Comparison of ENCODE assay signal across 22 cellular contexts in genomic region chr4:89137695-89138094, GRCh38.
"Had no signal": no experiment of that assay in that cellular context is flagged by ENCODE, and none has a peak within 500 bp of the region (broad histone marks: within the 10 kb centered on the region; RNA-seq: fewer than 3 reads in every experiment).

No MANE protein-coding gene starts in this region.

- DNase-seq: colonic mucosa; dermis blood vessel endothelial cell; erythroblast; foreskin keratinocyte; head of caudate nucleus; immature natural killer cell; left colon; left ventricle myocardium superior; naive thymus-derived CD4-positive, alpha-beta T cell; posterior cingulate gyrus; spleen; stimulated activated CD4-positive, alpha-beta T cell treated with anti-CD3 and anti-CD28 coated beads, Interleukin-15, amount 100 ng/mL, for 24 hours; stimulated activated CD4-positive, alpha-beta T cell treated with anti-CD3 and anti-CD28 coated beads, Interleukin-1b, Interleukin-23, amount 100 ng/mL, for 48 hours; stimulated activated CD4-positive, alpha-beta T cell treated with anti-CD3 and anti-CD28 coated beads, Interleukin-4, amount 100 ng/mL, for 24 hours; stimulated activated naive B cell treated with anti-CD40 and anti-IgM and Interleukin-4, amounts not matched to agents 10 μg/mL and 1 μg/mL and 100 μg/mL, for 72 hours; stimulated activated naive CD8-positive, alpha-beta T cell treated with anti-CD3 and anti-CD28 coated beads, Interleukin-15, amount 100 ng/mL, for 72 hours; testis had no signal

- FAIRE-seq: endothelial cell of umbilical vein had no signal

- H3K36me3 Mint-ChIP-seq: immature natural killer cell; naive thymus-derived CD4-positive, alpha-beta T cell; stimulated activated naive B cell treated with anti-CD40 and anti-IgM and Interleukin-4, amounts not matched to agents 10 μg/mL and 1 μg/mL and 100 μg/mL, for 72 hours had no signal

- H2AFZ ChIP-seq: hepatocyte had no signal

- H3K79me2 ChIP-seq: hepatocyte had no signal

- H3K27ac ChIP-seq: colonic mucosa, foreskin keratinocyte, hepatocyte, spleen, testis, tibial nerve had no signal

- H3K4me2 ChIP-seq: hepatocyte had no signal

- H3K4me1 Mint-ChIP-seq: immature natural killer cell; naive thymus-derived CD4-positive, alpha-beta T cell; stimulated activated naive B cell treated with anti-CD40 and anti-IgM and Interleukin-4, amounts not matched to agents 10 μg/mL and 1 μg/mL and 100 μg/mL, for 72 hours; stimulated activated naive CD8-positive, alpha-beta T cell treated with anti-CD3 and anti-CD28 coated beads, Interleukin-15, amount 100 ng/mL, for 72 hours had no signal

- H3K9me3 ChIP-seq: colonic mucosa, spleen, testis, tibial nerve had no signal

- H3K27me3 ChIP-seq: colonic mucosa, foreskin keratinocyte, hepatocyte, spleen, testis, tibial nerve had no signal

- H3K9me3 Mint-ChIP-seq: immature natural killer cell; naive thymus-derived CD4-positive, alpha-beta T cell; stimulated activated naive B cell treated with anti-CD40 and anti-IgM and Interleukin-4, amounts not matched to agents 10 μg/mL and 1 μg/mL and 100 μg/mL, for 72 hours; stimulated activated naive CD8-positive, alpha-beta T cell treated with anti-CD3 and anti-CD28 coated beads, Interleukin-15, amount 100 ng/mL, for 72 hours had no signal

- H3K27me3 Mint-ChIP-seq: stimulated activated naive B cell treated with anti-CD40 and anti-IgM and Interleukin-4, amounts not matched to agents 10 μg/mL and 1 μg/mL and 100 μg/mL, for 72 hours; stimulated activated naive CD8-positive, alpha-beta T cell treated with anti-CD3 and anti-CD28 coated beads, Interleukin-15, amount 100 ng/mL, for 72 hours had no signal

- H3K4me1 ChIP-seq: colonic mucosa, spleen, testis had no signal

- H3K4me3 ChIP-seq: colonic mucosa, hepatocyte, lung, spleen, testis, tibial nerve had no signal

- H3K4me3 Mint-ChIP-seq: immature natural killer cell; naive thymus-derived CD4-positive, alpha-beta T cell; stimulated activated naive B cell treated with anti-CD40 and anti-IgM and Interleukin-4, amounts not matched to agents 10 μg/mL and 1 μg/mL and 100 μg/mL, for 72 hours; stimulated activated naive CD8-positive, alpha-beta T cell treated with anti-CD3 and anti-CD28 coated beads, Interleukin-15, amount 100 ng/mL, for 72 hours had no signal

- H3K36me3 ChIP-seq: colonic mucosa, spleen, tibial nerve had no signal

- ATAC-seq: foreskin keratinocyte; left colon; left ventricle myocardium superior; naive thymus-derived CD4-positive, alpha-beta T cell; sciatic nerve; stimulated activated naive B cell treated with anti-CD40 and anti-IgM and Interleukin-4, amounts not matched to agents 10 μg/mL and 1 μg/mL and 100 μg/mL, for 72 hours; stimulated activated naive CD8-positive, alpha-beta T cell treated with anti-CD3 and anti-CD28 coated beads, Interleukin-15, amount 100 ng/mL, for 72 hours had no signal

- H3K27ac Mint-ChIP-seq: immature natural killer cell; naive thymus-derived CD4-positive, alpha-beta T cell; stimulated activated naive B cell treated with anti-CD40 and anti-IgM and Interleukin-4, amounts not matched to agents 10 μg/mL and 1 μg/mL and 100 μg/mL, for 72 hours; stimulated activated naive CD8-positive, alpha-beta T cell treated with anti-CD3 and anti-CD28 coated beads, Interleukin-15, amount 100 ng/mL, for 72 hours had no signal
